In the genomic region with DNA sequence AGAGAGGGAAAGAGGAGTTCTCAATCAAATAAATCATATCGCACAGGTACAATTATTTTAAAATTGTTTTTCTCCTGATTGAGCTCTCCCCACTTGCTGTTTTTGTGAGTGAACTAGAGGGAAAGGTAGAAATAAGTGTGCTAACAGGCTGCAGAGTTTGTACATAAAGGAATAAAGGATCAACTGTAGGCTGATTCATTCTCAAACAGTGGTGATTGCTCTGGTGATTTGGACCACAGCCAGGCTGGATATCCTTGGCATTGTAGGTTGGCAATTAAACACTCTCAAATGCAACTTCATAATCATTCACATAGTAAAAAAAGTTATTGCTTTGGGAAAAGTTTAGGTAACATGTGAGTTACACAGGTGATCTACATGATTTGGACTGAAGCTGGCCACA, we compare ENCODE assay signal across 21 cellular contexts. TPM values are rescaled to one million over a fixed set of nuclear protein-coding genes. Genes with fewer than 3 reads are reported as not detected.
DNase-seq lines count a peak whose midpoint lies in the region; ATAC-seq and TF ChIP-seq lines count a peak whose summit lies in the region.
"Had no signal": no experiment of that assay in that cellular context is flagged by ENCODE, and none has a peak within 500 bp of the region (broad histone marks: within the 10 kb centered on the region; RNA-seq: fewer than 3 reads in every experiment).

No MANE protein-coding gene starts in this region.

- no peak overlapping the region for H3K27ac Mint-ChIP-seq in activated naive CD8-positive, alpha-beta T cell treated with anti-CD3 and anti-CD28 coated beads, Interleukin-2, amount 50 U/mL, for 24 hours
- no peak overlapping the region for H3K27ac Mint-ChIP-seq in natural killer cell
- H3K27ac Mint-ChIP-seq: activated CD4-positive, alpha-beta T cell treated with anti-CD3 and anti-CD28 coated beads for 36 hours; activated naive CD8-positive, alpha-beta T cell treated with anti-CD3 and anti-CD28 coated beads for 36 hours; CD4-positive, CD25-positive, alpha-beta regulatory T cell; stimulated activated naive CD8-positive, alpha-beta T cell treated with anti-CD3 and anti-CD28 coated beads, Interleukin-15, amount 100 ng/mL, for 72 hours; type B pancreatic cell had no signal

- TF ChIP-seq CTCF in natural killer cell (IDR thresholded peaks at IDR 0.05): no peak

- DNase-seq in Daoy (ENCODE audit: low read depth) (peak; percentile 3), NCI-H1105 (lab: John Stamatoyannopoulos, UW) (peak; percentile 52), SK-MEL-5 (ENCODE audit: low read depth, low spot score) (peak; percentile 4), glomerular visceral epithelial cell (ENCODE audit: extremely low spot score) (peak; percentile 2), natural killer cell (no peak)
- no peak for DNase-seq in activated naive CD8-positive, alpha-beta T cell treated with anti-CD3 and anti-CD28 coated beads, Interleukin-2, amount 50 U/mL, for 24 hours
- DNase-seq: activated CD4-positive, alpha-beta T cell treated with anti-CD3 and anti-CD28 coated beads for 36 hours; activated naive CD8-positive, alpha-beta T cell treated with anti-CD3 and anti-CD28 coated beads for 36 hours; CD4-positive, CD25-positive, alpha-beta regulatory T cell; colonic mucosa; H7; Karpas-422; NCI-H1092 treated with DMSO at 0.1 percent for 48 hours; stimulated activated CD4-positive, alpha-beta T cell treated with anti-CD3 and anti-CD28 coated beads, Interleukin-4, amount 100 ng/mL, for 1 hour; stimulated activated naive CD8-positive, alpha-beta T cell treated with anti-CD3 and anti-CD28 coated beads, Interleukin-15, amount 100 ng/mL, for 72 hours; SW 1271 had no signal

- H3K4me1 Mint-ChIP-seq in activated naive CD8-positive, alpha-beta T cell treated with anti-CD3 and anti-CD28 coated beads, Interleukin-2, amount 50 U/mL, for 24 hours: no peaks in the 10 kb centered on the region
- H3K4me1 Mint-ChIP-seq in natural killer cell: no peaks in the 10 kb centered on the region
- H3K4me1 Mint-ChIP-seq: activated CD4-positive, alpha-beta T cell treated with anti-CD3 and anti-CD28 coated beads for 36 hours; activated naive CD8-positive, alpha-beta T cell treated with anti-CD3 and anti-CD28 coated beads for 36 hours; CD4-positive, CD25-positive, alpha-beta regulatory T cell; stimulated activated naive CD8-positive, alpha-beta T cell treated with anti-CD3 and anti-CD28 coated beads, Interleukin-15, amount 100 ng/mL, for 72 hours had no signal

- no peaks in the 10 kb centered on the region for H3K27me3 Mint-ChIP-seq in activated naive CD8-positive, alpha-beta T cell treated with anti-CD3 and anti-CD28 coated beads, Interleukin-2, amount 50 U/mL, for 24 hours
- no peaks in the 10 kb centered on the region for H3K27me3 Mint-ChIP-seq in natural killer cell (ENCODE audit: low read depth in 2 of 2)
- H3K27me3 Mint-ChIP-seq: activated CD4-positive, alpha-beta T cell treated with anti-CD3 and anti-CD28 coated beads for 36 hours; activated naive CD8-positive, alpha-beta T cell treated with anti-CD3 and anti-CD28 coated beads for 36 hours; brain; CD4-positive, CD25-positive, alpha-beta regulatory T cell; stimulated activated naive CD8-positive, alpha-beta T cell treated with anti-CD3 and anti-CD28 coated beads, Interleukin-15, amount 100 ng/mL, for 72 hours had no signal

- in situ Hi-C loops in SK-MEL-5 (cut with HindIII; ENCODE audit: low pct_unique_long_range_greater_than_20kb, low sequenced_read_pairs): no loop called here

- H3K36me3 Mint-ChIP-seq in activated naive CD8-positive, alpha-beta T cell treated with anti-CD3 and anti-CD28 coated beads, Interleukin-2, amount 50 U/mL, for 24 hours (ENCODE audit: low read depth): no peaks in the 10 kb centered on the region
- H3K36me3 Mint-ChIP-seq in natural killer cell: no peaks in the 10 kb centered on the region
- H3K36me3 Mint-ChIP-seq: activated naive CD8-positive, alpha-beta T cell treated with anti-CD3 and anti-CD28 coated beads for 36 hours; brain; CD4-positive, CD25-positive, alpha-beta regulatory T cell had no signal

- no peaks in the 10 kb centered on the region for H3K9me3 Mint-ChIP-seq in activated naive CD8-positive, alpha-beta T cell treated with anti-CD3 and anti-CD28 coated beads, Interleukin-2, amount 50 U/mL, for 24 hours
- H3K9me3 Mint-ChIP-seq in natural killer cell: peaks cover 2 to 5% of the 10 kb centered on the region in 2 donors
- H3K9me3 Mint-ChIP-seq: activated naive CD8-positive, alpha-beta T cell treated with anti-CD3 and anti-CD28 coated beads for 36 hours; brain; stimulated activated naive CD8-positive, alpha-beta T cell treated with anti-CD3 and anti-CD28 coated beads, Interleukin-15, amount 100 ng/mL, for 72 hours; type B pancreatic cell had no signal

- ATAC-seq in HG03135 (IDR thresholded peaks at IDR 0.05; ENCODE audit: unreplicated experiment) (no peak), GM21367 (IDR thresholded peaks at IDR 0.05; ENCODE audit: unreplicated experiment) (no peak), natural killer cell (no peak)
- ATAC-seq in activated naive CD8-positive, alpha-beta T cell treated with anti-CD3 and anti-CD28 coated beads, Interleukin-2, amount 50 U/mL, for 24 hours: no peak
- ATAC-seq: activated CD4-positive, alpha-beta T cell treated with anti-CD3 and anti-CD28 coated beads for 36 hours; GM12878; stimulated activated naive CD8-positive, alpha-beta T cell treated with anti-CD3 and anti-CD28 coated beads, Interleukin-15, amount 100 ng/mL, for 72 hours had no signal

- no peak overlapping the region for H3K4me3 Mint-ChIP-seq in activated naive CD8-positive, alpha-beta T cell treated with anti-CD3 and anti-CD28 coated beads, Interleukin-2, amount 50 U/mL, for 24 hours
- H3K4me3 Mint-ChIP-seq in natural killer cell: no peak overlapping the region
- H3K4me3 Mint-ChIP-seq: activated CD4-positive, alpha-beta T cell treated with anti-CD3 and anti-CD28 coated beads for 36 hours; activated naive CD8-positive, alpha-beta T cell treated with anti-CD3 and anti-CD28 coated beads for 36 hours; CD4-positive, CD25-positive, alpha-beta regulatory T cell; stimulated activated naive CD8-positive, alpha-beta T cell treated with anti-CD3 and anti-CD28 coated beads, Interleukin-15, amount 100 ng/mL, for 72 hours; type B pancreatic cell had no signal

- intact Hi-C loops in natural killer cell (cut with micrococcal nuclease): no loop called here

RNA-seq across cellular contexts. Expression of a gene that starts 29.8 kb away (rescaled TPM):
- total RNA-seq in Daoy (2014; rRNA removed; shearing (Covaris generic)): not detected in 2 replicates
- 0.03 TPM in 2 replicates for total RNA-seq in SK-MEL-5 (2014; rRNA removed; shearing (Covaris generic))
- polyA plus RNA-seq in SK-MEL-5 (2015; cell fraction: cytosol; rRNA removed): 0.04 and 0.10 TPM in 2 replicates
- 0.05 and 0.08 TPM in 2 replicates for polyA plus RNA-seq in SK-MEL-5 (2015; cell fraction: nucleus; rRNA removed)
- total RNA-seq in natural killer cell: under 1 TPM in 1 of 3 donors, not detected in 2; 0.05 TPM
- total RNA-seq: activated CD4-positive, alpha-beta T cell treated with anti-CD3 and anti-CD28 coated beads for 36 hours; activated naive CD8-positive, alpha-beta T cell treated with anti-CD3 and anti-CD28 coated beads for 36 hours; CD4-positive, CD25-positive, alpha-beta regulatory T cell had no signal
- polyA plus RNA-seq: CD4-positive, CD25-positive, alpha-beta regulatory T cell had no signal

Comparison
In these comparisons a context has a peak if more than half of its experiments do, and no peak if none do; other contexts are left out.
1. DNase-seq: peak in Daoy (single experiment), NCI-H1105 (single experiment), SK-MEL-5 (single experiment) and glomerular visceral epithelial cell (single experiment); none in activated naive CD8-positive, alpha-beta T cell treated with anti-CD3 and anti-CD28 coated beads, Interleukin-2, amount 50 U/mL, for 24 hours (single experiment) and natural killer cell (single experiment).